10 cellular contexts compared by ENCODE assay signal in genomic region chr9:34256104-34256503, GRCh38.
DNase-seq lines count a peak whose midpoint lies in the region; ATAC-seq, FAIRE-seq and TF ChIP-seq lines count a peak whose summit lies in the region.
"Had no signal": no experiment of that assay in that cellular context is flagged by ENCODE, and none has a peak within 500 bp of the region (broad histone marks: within the 10 kb centered on the region; RNA-seq: fewer than 3 reads in every experiment).

No MANE protein-coding gene starts in this region.

- no peak overlapping the region for H3K27ac Mint-ChIP-seq in activated naive CD8-positive, alpha-beta T cell treated with anti-CD3 and anti-CD28 coated beads, Interleukin-2, amount 10 ng/mL, durations not matched to agents 7 days and 5 days

- TF ChIP-seq CTCF in BE2C (IDR thresholded peaks at IDR 0.05; ENCODE audit: low read depth, low read length) (peak; percentile 47), HCT116 (IDR thresholded peaks at IDR 0.05 in 2 of 3, conservative IDR thresholded peaks at IDR 0.05 in 1 of 3; ENCODE audit: borderline replicate concordance in 1 of 3, insufficient read depth in 1 of 3, low read depth in 2 of 3, low read length in 2 of 3) (peak in 2 of 3 experiments; percentile 37 to 44; a peak in 4 of 6 replicates)

- CTCF ChIA-PET in HCT116 (lab: Charles Lee) = interaction anchor here (1.5 kb wide), 1 partner anchor 76 kb away, joined by 4 read pairs; no protein-coding TSS in a partner anchor

- H3K36me3 ChIP-seq in BE2C (peaks cover 51% of the 10 kb centered on the region), HCT116 (ENCODE audit: control insufficient read depth in 1 of 2, insufficient read depth in 2 of 2, low read length in 2 of 2) (peaks cover 7 to 16% of the 10 kb centered on the region in 2 experiments; a peak in 3 of 4 replicates)

- POLR2A ChIA-PET in HCT116 (lab: Charles Lee) = interaction anchor here (0.9 kb wide), 1 partner anchor 124 kb away, joined by 3 read pairs; no protein-coding TSS in a partner anchor
- POLR2A ChIA-PET in activated naive CD8-positive, alpha-beta T cell treated with anti-CD3 and anti-CD28 coated beads, Interleukin-2, amount 10 ng/mL, durations not matched to agents 7 days and 5 days (lab: Charles Lee) = interaction anchor here (0.6 kb wide), 1 partner anchor 244 kb away, joined by 3 read pairs; no protein-coding TSS in a partner anchor

- TF ChIP-seq POLR2A in HCT116 (IDR thresholded peaks at IDR 0.05; ENCODE audit: borderline replicate concordance, extremely low read depth, insufficient read depth, insufficient read length) = no peak

- no TSS peak for BruUV-seq in HCT116 (replicated peaks; lab: Mats Ljungman, UMichigan)

- peaks cover 17% of the 10 kb centered on the region for H3K36me3 Mint-ChIP-seq in activated naive CD8-positive, alpha-beta T cell treated with anti-CD3 and anti-CD28 coated beads, Interleukin-2, amount 10 ng/mL, durations not matched to agents 7 days and 5 days

- H4K20me1 ChIP-seq in HCT116 (ENCODE audit: insufficient read depth) = no peaks in the 10 kb centered on the region

- no peak overlapping the region for H3K4me3 Mint-ChIP-seq in activated naive CD8-positive, alpha-beta T cell treated with anti-CD3 and anti-CD28 coated beads, Interleukin-2, amount 10 ng/mL, durations not matched to agents 7 days and 5 days

- no peaks in the 10 kb centered on the region for H3K79me2 ChIP-seq in HCT116 (ENCODE audit: insufficient read depth, low read length)

- H3K4me2 ChIP-seq in HCT116 (ENCODE audit: low read length) = no peak overlapping the region

- H3K4me1 Mint-ChIP-seq in activated naive CD8-positive, alpha-beta T cell treated with anti-CD3 and anti-CD28 coated beads, Interleukin-2, amount 10 ng/mL, durations not matched to agents 7 days and 5 days = peaks cover 17% of the 10 kb centered on the region

- no peaks in the 10 kb centered on the region for H3K9me3 ChIP-seq in BE2C
- H3K9me3 ChIP-seq in HCT116 (ENCODE audit: control insufficient read depth in 1 of 2, insufficient read depth in 1 of 2, low read depth in 1 of 2, low read length in 2 of 2) = no peaks in the 10 kb centered on the region

- RAD21 ChIA-PET in HCT116 (lab: Charles Lee; ENCODE audit: low non-redundant PET in 1 of 2, low total read pairs in 2 of 2, uncharacterized antibody in 2 of 2, unreplicated experiment in 2 of 2) = no interaction called here

- no peak overlapping the region for H3K9ac ChIP-seq in HCT116 (ENCODE audit: low read length)

- DNase-seq in BE2C (peak; percentile 40), HCT116 (ENCODE audit: low read depth, low spot score) (no peak), left kidney (ENCODE audit: low read depth, low spot score) (peak; percentile 51), frontal cortex (ENCODE audit: low spot score in 2 of 2) (no peak)
- no peak for DNase-seq in activated naive CD8-positive, alpha-beta T cell treated with anti-CD3 and anti-CD28 coated beads, Interleukin-2, amount 10 ng/mL, durations not matched to agents 7 days and 5 days
- no peak for DNase-seq in stimulated activated CD4-positive, alpha-beta T cell treated with anti-CD3 and anti-CD28 coated beads, Interleukin-1b, Interleukin-23, amount 100 ng/mL, for 48 hours
- no peak for DNase-seq in effector CD4-positive, alpha-beta T cell
- DNase-seq: NCI-H1105 had no signal

- H2AFZ ChIP-seq in HCT116 (ENCODE audit: low read depth, low read length, poor library complexity, severe bottlenecking) = no peak overlapping the region

- H3K27ac ChIP-seq in HCT116 (ENCODE audit: low read depth, low read length) = no peak overlapping the region

- FAIRE-seq in frontal cortex (lab: Jason Lieb, UNC) = no peak
- FAIRE-seq: islet of Langerhans had no signal

- no peaks in the 10 kb centered on the region for H3K9me3 Mint-ChIP-seq in activated naive CD8-positive, alpha-beta T cell treated with anti-CD3 and anti-CD28 coated beads, Interleukin-2, amount 10 ng/mL, durations not matched to agents 7 days and 5 days

- peak; percentile 63 for ATAC-seq in HCT116
- peak; percentile 55 for ATAC-seq in activated naive CD8-positive, alpha-beta T cell treated with anti-CD3 and anti-CD28 coated beads, Interleukin-2, amount 10 ng/mL, durations not matched to agents 7 days and 5 days (ENCODE audit: low read depth)
- ATAC-seq in GM19467 (IDR thresholded peaks at IDR 0.05; ENCODE audit: unreplicated experiment) = no peak

- H3K27me3 ChIP-seq in BE2C (no peaks in the 10 kb centered on the region), HCT116 (ENCODE audit: insufficient read depth, low read length) (no peaks in the 10 kb centered on the region)

- TF ChIP-seq RAD21 in HCT116 (IDR thresholded peaks at IDR 0.05; ENCODE audit: low read depth) = peak; percentile 49

- no peaks in the 10 kb centered on the region for H3K27me3 Mint-ChIP-seq in activated naive CD8-positive, alpha-beta T cell treated with anti-CD3 and anti-CD28 coated beads, Interleukin-2, amount 10 ng/mL, durations not matched to agents 7 days and 5 days

- H3K9me2 ChIP-seq in HCT116 (ENCODE audit: insufficient read depth) = no peaks in the 10 kb centered on the region

- H3K4me3 ChIP-seq in BE2C (ENCODE audit: low read depth, low read length) = no peak overlapping the region
- H3K4me3 ChIP-seq in HCT116 (replicated peaks in 1 of 2; ENCODE audit: low read depth in 1 of 2, low read length in 2 of 2) = no peak overlapping the region

- H3K4me1 ChIP-seq in BE2C = peaks cover 10% of the 10 kb centered on the region
- peaks cover 0 to 26% of the 10 kb centered on the region in 2 experiments; a peak in 2 of 4 replicates for H3K4me1 ChIP-seq in HCT116 (ENCODE audit: control insufficient read depth in 1 of 2, insufficient read depth in 2 of 2, low read length in 2 of 2)

- intact Hi-C loops in HCT116 (cut with micrococcal nuclease) = loop anchor here (5.0 to 10.0 kb wide), 2 partner anchors 121 to 349 kb away; partner anchors contain the start of gene MYORG

TF ChIP-seq in HCT116, 20 proteins besides CTCF, POLR2A, EP300 and RAD21 (continues in another document):
- TF ChIP-seq CEBPB (IDR thresholded peaks at IDR 0.05; ENCODE audit: low read depth) = no peak
- TF ChIP-seq ELF1 (IDR thresholded peaks at IDR 0.05; ENCODE audit: borderline replicate concordance, low read depth) = no peak
- TF ChIP-seq ZBTB33 (IDR thresholded peaks at IDR 0.05; ENCODE audit: extremely low read depth, insufficient replicate concordance, low read length) = no peak
- TF ChIP-seq FOSL1 (IDR thresholded peaks at IDR 0.05; ENCODE audit: low read depth) = no peak
- no peak for TF ChIP-seq SIN3A (IDR thresholded peaks at IDR 0.05; ENCODE audit: low read depth)
- TF ChIP-seq ZFX (IDR thresholded peaks at IDR 0.05) = no peak
- TF ChIP-seq EGR1 (IDR thresholded peaks at IDR 0.05; ENCODE audit: low read depth) = no peak
- no peak for TF ChIP-seq SRF (IDR thresholded peaks at IDR 0.05; ENCODE audit: low read depth)
- no peak for TF ChIP-seq EZH2 (IDR thresholded peaks at IDR 0.05)
- TF ChIP-seq TCF7L2 (IDR thresholded peaks at IDR 0.05; ENCODE audit: borderline replicate concordance, extremely low read depth, insufficient read depth, insufficient read length) = no peak
- no peak for TF ChIP-seq REST (IDR thresholded peaks at IDR 0.05; ENCODE audit: low read depth)
- no peak for TF ChIP-seq ZNF274 (IDR thresholded peaks at IDR 0.05; ENCODE audit: low read depth, low read length)
- no peak for TF ChIP-seq ATF3 (IDR thresholded peaks at IDR 0.05)
- no peak for TF ChIP-seq YY1 (IDR thresholded peaks at IDR 0.05; ENCODE audit: extremely low read depth, insufficient replicate concordance, low read depth, low read length)
- TF ChIP-seq SP1 (IDR thresholded peaks at IDR 0.05; ENCODE audit: low read depth) = no peak

Comparison
In these comparisons a context has a peak if more than half of its experiments do, and no peak if none do; other contexts are left out.
1. DNase-seq: peak in BE2C (single experiment) and left kidney (single experiment); none in HCT116 (single experiment), activated naive CD8-positive, alpha-beta T cell treated with anti-CD3 and anti-CD28 coated beads, Interleukin-2, amount 10 ng/mL, durations not matched to agents 7 days and 5 days (single experiment), stimulated activated CD4-positive, alpha-beta T cell treated with anti-CD3 and anti-CD28 coated beads, Interleukin-1b, Interleukin-23, amount 100 ng/mL, for 48 hours (single experiment), effector CD4-positive, alpha-beta T cell (single experiment) and frontal cortex (0 of 2).